Comparison of ENCODE assay signal across 29 cellular contexts in the genomic region with DNA sequence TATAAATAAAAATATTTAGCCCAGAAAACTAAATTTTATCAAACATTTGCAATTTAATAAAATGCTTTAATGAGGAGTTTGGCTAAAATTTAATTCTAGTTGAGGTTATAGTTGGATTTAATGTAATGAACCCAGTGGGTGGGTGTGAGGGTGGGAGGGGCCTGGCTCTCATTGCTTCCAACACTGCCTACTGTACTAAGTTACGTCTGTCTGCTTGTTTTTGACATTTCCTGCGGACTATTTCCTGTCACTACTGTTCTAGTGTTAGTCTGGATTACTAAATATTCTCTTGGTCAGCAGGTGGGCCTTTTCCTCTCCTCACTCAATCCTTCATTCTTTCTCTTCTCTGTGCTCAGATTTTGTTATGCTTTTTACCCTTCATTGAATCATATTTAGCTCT.
"Had no signal": no experiment of that assay in that cellular context is flagged by ENCODE, and none has a peak within 500 bp of the region (broad histone marks: within the 10 kb centered on the region; RNA-seq: fewer than 3 reads in every experiment).

No MANE protein-coding gene starts in this region.

- H3K27me3 ChIP-seq: esophagus muscularis mucosa, gastroesophageal sphincter, heart right ventricle, suprapubic skin, transverse colon, upper lobe of right lung, uterus had no signal

- H3K4me2 ChIP-seq: smooth muscle cell had no signal

- H3K27ac ChIP-seq: coronary artery, esophagus muscularis mucosa, foreskin keratinocyte, gastroesophageal sphincter, heart right ventricle, parathyroid adenoma, suprapubic skin, transverse colon, upper lobe of right lung, uterus had no signal

- H3K9ac ChIP-seq: parathyroid adenoma had no signal

- H3K79me2 ChIP-seq: parathyroid adenoma had no signal

- H2AFZ ChIP-seq: parathyroid adenoma had no signal

- H3K36me3 Mint-ChIP-seq: memory B cell; mesothelial cell of epicardium; naive B cell; natural killer cell treated with Interleukin-12 subunit alpha and Interleukin-12 subunit beta and Interleukin-15 and Interleukin-18, amount 100 ng/mL, for 72 hours had no signal

- H3K4me3 Mint-ChIP-seq: memory B cell; mesothelial cell of epicardium; naive B cell; natural killer cell treated with Interleukin-12 subunit alpha and Interleukin-12 subunit beta and Interleukin-15 and Interleukin-18, amount 100 ng/mL, for 72 hours; neural crest cell; stimulated activated naive CD8-positive, alpha-beta T cell treated with anti-CD3 and anti-CD28 coated beads, Interleukin-15, amount 100 ng/mL, for 72 hours had no signal

- DNase-seq: dermis blood vessel endothelial cell; effector memory CD4-positive, alpha-beta T cell; foreskin keratinocyte; heart right ventricle; hippocampal formation; mucosa of descending colon; naive B cell; stimulated activated CD4-positive, alpha-beta T cell treated with anti-CD3 and anti-CD28 coated beads, Interleukin-12 subunit alpha, Interleukin-12 subunit beta, amount 100 ng/mL, for 4 hours; stimulated activated CD4-positive, alpha-beta T cell treated with anti-CD3 and anti-CD28 coated beads, Interleukin-1b, Interleukin-23, amount 100 ng/mL, for 48 hours; stimulated activated CD4-positive, alpha-beta T cell treated with anti-CD3 and anti-CD28 coated beads, Interleukin-4, amount 100 ng/mL, for 1 hour; stimulated activated CD8-positive, alpha-beta memory T cell treated with anti-CD3 and anti-CD28 coated beads, Interleukin-4, amount 100 ng/mL, for 48 hours; stimulated activated naive CD4-positive, alpha-beta T cell; stimulated activated naive CD8-positive, alpha-beta T cell treated with anti-CD3 and anti-CD28 coated beads, Interleukin-15, amount 100 ng/mL, for 72 hours; transverse colon; upper lobe of right lung; uterus had no signal

- H3K9me3 Mint-ChIP-seq: mesothelial cell of epicardium; natural killer cell treated with Interleukin-12 subunit alpha and Interleukin-12 subunit beta and Interleukin-15 and Interleukin-18, amount 100 ng/mL, for 72 hours; neural crest cell; stimulated activated naive CD8-positive, alpha-beta T cell treated with anti-CD3 and anti-CD28 coated beads, Interleukin-15, amount 100 ng/mL, for 72 hours had no signal

- H3K27ac Mint-ChIP-seq: memory B cell; mesothelial cell of epicardium; naive B cell; natural killer cell treated with Interleukin-12 subunit alpha and Interleukin-12 subunit beta and Interleukin-15 and Interleukin-18, amount 100 ng/mL, for 72 hours; progenitor cell of endocrine pancreas; stimulated activated naive CD8-positive, alpha-beta T cell treated with anti-CD3 and anti-CD28 coated beads, Interleukin-15, amount 100 ng/mL, for 72 hours had no signal

- H3K4me1 ChIP-seq: esophagus muscularis mucosa, foreskin keratinocyte, gastroesophageal sphincter, heart right ventricle, parathyroid adenoma, suprapubic skin, transverse colon, upper lobe of right lung, uterus had no signal

- H3K36me3 ChIP-seq: esophagus muscularis mucosa, gastroesophageal sphincter, heart right ventricle, suprapubic skin, transverse colon, upper lobe of right lung, uterus had no signal

- H3K4me1 Mint-ChIP-seq: memory B cell; mesothelial cell of epicardium; naive B cell; neural crest cell; stimulated activated naive CD8-positive, alpha-beta T cell treated with anti-CD3 and anti-CD28 coated beads, Interleukin-15, amount 100 ng/mL, for 72 hours had no signal

- H3K9me3 ChIP-seq: esophagus muscularis mucosa, gastroesophageal sphincter, heart right ventricle, mucosa of descending colon, suprapubic skin, transverse colon, upper lobe of right lung, uterus had no signal

- ATAC-seq: foreskin keratinocyte; gastroesophageal sphincter; heart right ventricle; mucosa of descending colon; natural killer cell treated with Interleukin-12 subunit alpha and Interleukin-12 subunit beta and Interleukin-15 and Interleukin-18, amount 100 ng/mL, for 72 hours; sciatic nerve; stimulated activated naive CD8-positive, alpha-beta T cell treated with anti-CD3 and anti-CD28 coated beads, Interleukin-15, amount 100 ng/mL, for 72 hours; upper lobe of right lung had no signal

- H3K4me3 ChIP-seq: coronary artery, esophagus muscularis mucosa, gastroesophageal sphincter, heart right ventricle, lung, mucosa of descending colon, smooth muscle cell, suprapubic skin, transverse colon, upper lobe of right lung, uterus had no signal
